ENCODE assay signal across 37 cellular contexts in genomic region chr18:53649621-53650020, GRCh38.
"Had no signal": no experiment of that assay in that cellular context is flagged by ENCODE, and none has a peak within 500 bp of the region (broad histone marks: within the 10 kb centered on the region; RNA-seq: fewer than 3 reads in every experiment).

No MANE protein-coding gene starts in this region.

- DNase-seq: activated B cell treated with CpG ODN at 0.5 μM for 24 hours; activated CD4-positive, alpha-beta memory T cell treated with anti-CD3 and anti-CD28 coated beads, Interleukin-2, amount 10 ng/mL, durations not matched to agents 7 days and 5 days; activated CD4-positive, alpha-beta T cell treated with anti-CD3 and anti-CD28 coated beads for 4 hours; activated CD4-positive, alpha-beta T cell treated with anti-CD3 and anti-CD28 coated beads, Interleukin-2, amount 10 ng/mL, durations not matched to agents 24 days and 14 days; activated CD4-positive, alpha-beta T cell treated with anti-CD3 and anti-CD28 coated beads, Interleukin-2, amount 50 U/mL, for 1 hour; activated CD4-positive, alpha-beta T cell treated with anti-CD3 and anti-CD28 coated beads, Interleukin-2, amount 50 U/mL, for 48 hours; activated CD4-positive, CD25-positive, alpha-beta regulatory T cell treated with anti-CD3 and anti-CD28 coated beads, Interleukin-2, amount 50 U/mL, for 72 hours; activated CD8-positive, alpha-beta memory T cell treated with anti-CD3 and anti-CD28 coated beads for 24 hours; activated CD8-positive, alpha-beta memory T cell treated with anti-CD3 and anti-CD28 coated beads, Interleukin-2, amount 10 ng/mL, durations not matched to agents 7 days and 5 days; activated CD8-positive, alpha-beta memory T cell treated with anti-CD3 and anti-CD28 coated beads, Interleukin-2, amount 50 U/mL, for 48 hours; activated CD8-positive, alpha-beta T cell treated with anti-CD3 and anti-CD28 coated beads, Interleukin-2, amount 10 ng/mL, durations not matched to agents 7 days and 5 days; activated effector memory CD4-positive, alpha-beta T cell treated with Interleukin-2 at 50 U/mL for 16 hours; activated gamma-delta T cell; activated naive CD4-positive, alpha-beta T cell treated with anti-CD3 and anti-CD28 coated beads, Interleukin-2, amount 10 ng/mL, durations not matched to agents 7 days and 5 days; activated naive CD4-positive, alpha-beta T cell treated with Interleukin-2 at 50 U/mL for 16 hours; activated naive CD8-positive, alpha-beta T cell treated with anti-CD3 and anti-CD28 coated beads, Interleukin-2, amount 10 ng/mL, durations not matched to agents 7 days and 5 days; activated naive CD8-positive, alpha-beta T cell treated with anti-CD3 and anti-CD28 coated beads, Interleukin-2, amount 50 U/mL, for 24 hours; activated T-cell treated with anti-CD3 and anti-CD28 coated beads, Interleukin-2, amount 50 U/mL, for 24 hours; activated T-cell treated with anti-CD3 and anti-CD28 coated beads, Interleukin-2, amount 50 U/mL, for 48 hours; amygdala; anterior cingulate cortex; caudate nucleus; cerebellar nuclear complex; T-cell; T-helper 17 cell; T-helper 9 cell had no signal

- H3K4me1 Mint-ChIP-seq: activated B cell treated with CpG ODN at 0.5 μM for 24 hours; activated CD4-positive, alpha-beta memory T cell treated with anti-CD3 and anti-CD28 coated beads, Interleukin-2, amount 10 ng/mL, durations not matched to agents 7 days and 5 days; activated CD4-positive, alpha-beta T cell treated with anti-CD3 and anti-CD28 coated beads, Interleukin-2, amount 10 ng/mL, durations not matched to agents 24 days and 14 days; activated CD8-positive, alpha-beta memory T cell treated with anti-CD3 and anti-CD28 coated beads, Interleukin-2, amount 10 ng/mL, durations not matched to agents 7 days and 5 days; activated naive CD4-positive, alpha-beta T cell treated with anti-CD3 and anti-CD28 coated beads, Interleukin-2, amount 10 ng/mL, durations not matched to agents 7 days and 5 days; activated naive CD4-positive, alpha-beta T cell treated with anti-CD3 and anti-CD28 coated beads, Interleukin-2, amount 50 U/mL, for 24 hours; activated naive CD8-positive, alpha-beta T cell treated with anti-CD3 and anti-CD28 coated beads, Interleukin-2, amount 10 ng/mL, durations not matched to agents 7 days and 5 days; activated naive CD8-positive, alpha-beta T cell treated with anti-CD3 and anti-CD28 coated beads, Interleukin-2, amount 50 U/mL, for 24 hours; brain; central memory CD8-positive, alpha-beta T cell; T-cell; T-helper 17 cell had no signal

- H3K36me3 Mint-ChIP-seq: activated CD8-positive, alpha-beta memory T cell treated with anti-CD3 and anti-CD28 coated beads, Interleukin-2, amount 10 ng/mL, durations not matched to agents 7 days and 5 days; activated naive CD4-positive, alpha-beta T cell treated with anti-CD3 and anti-CD28 coated beads, Interleukin-2, amount 10 ng/mL, durations not matched to agents 7 days and 5 days; activated naive CD4-positive, alpha-beta T cell treated with anti-CD3 and anti-CD28 coated beads, Interleukin-2, amount 50 U/mL, for 24 hours; activated naive CD8-positive, alpha-beta T cell; activated naive CD8-positive, alpha-beta T cell treated with anti-CD3 and anti-CD28 coated beads, Interleukin-2, amount 10 ng/mL, durations not matched to agents 7 days and 5 days; brain; T-cell had no signal

- H3K9me3 Mint-ChIP-seq: activated CD4-positive, alpha-beta T cell treated with anti-CD3 and anti-CD28 coated beads, Interleukin-2, amount 10 ng/mL, durations not matched to agents 24 days and 14 days; activated naive CD4-positive, alpha-beta T cell treated with anti-CD3 and anti-CD28 coated beads, Interleukin-2, amount 50 U/mL, for 24 hours; brain had no signal

- FAIRE-seq: bronchial epithelial cell, TTC549 had no signal

- H3K27ac ChIP-seq: ascending aorta, cardiac muscle cell, VCaP had no signal

- H3K36me3 ChIP-seq: ascending aorta, cardiac muscle cell had no signal

- H3K27me3 Mint-ChIP-seq: activated B cell treated with CpG ODN at 0.5 μM for 24 hours; activated CD4-positive, alpha-beta memory T cell treated with anti-CD3 and anti-CD28 coated beads, Interleukin-2, amount 10 ng/mL, durations not matched to agents 7 days and 5 days; activated CD4-positive, alpha-beta T cell treated with anti-CD3 and anti-CD28 coated beads, Interleukin-2, amount 10 ng/mL, durations not matched to agents 24 days and 14 days; activated CD8-positive, alpha-beta memory T cell treated with anti-CD3 and anti-CD28 coated beads, Interleukin-2, amount 10 ng/mL, durations not matched to agents 7 days and 5 days; activated naive CD4-positive, alpha-beta T cell treated with anti-CD3 and anti-CD28 coated beads, Interleukin-2, amount 10 ng/mL, durations not matched to agents 7 days and 5 days; activated naive CD4-positive, alpha-beta T cell treated with anti-CD3 and anti-CD28 coated beads, Interleukin-2, amount 50 U/mL, for 24 hours; activated naive CD8-positive, alpha-beta T cell; activated naive CD8-positive, alpha-beta T cell treated with anti-CD3 and anti-CD28 coated beads, Interleukin-2, amount 10 ng/mL, durations not matched to agents 7 days and 5 days; activated naive CD8-positive, alpha-beta T cell treated with anti-CD3 and anti-CD28 coated beads, Interleukin-2, amount 50 U/mL, for 24 hours; activated T-cell treated with anti-CD3 and anti-CD28 coated beads, Interleukin-2, amount 50 U/mL, for 24 hours; central memory CD8-positive, alpha-beta T cell; T-cell; T-helper 17 cell had no signal

- H3K27ac Mint-ChIP-seq: activated B cell treated with CpG ODN at 0.5 μM for 24 hours; activated CD4-positive, alpha-beta memory T cell treated with anti-CD3 and anti-CD28 coated beads, Interleukin-2, amount 10 ng/mL, durations not matched to agents 7 days and 5 days; activated CD4-positive, alpha-beta T cell treated with anti-CD3 and anti-CD28 coated beads, Interleukin-2, amount 10 ng/mL, durations not matched to agents 24 days and 14 days; activated CD8-positive, alpha-beta memory T cell treated with anti-CD3 and anti-CD28 coated beads, Interleukin-2, amount 10 ng/mL, durations not matched to agents 7 days and 5 days; activated CD8-positive, alpha-beta T cell treated with anti-CD3 and anti-CD28 coated beads, Interleukin-2, amount 10 ng/mL, durations not matched to agents 7 days and 5 days; activated naive CD4-positive, alpha-beta T cell treated with anti-CD3 and anti-CD28 coated beads, Interleukin-2, amount 10 ng/mL, durations not matched to agents 7 days and 5 days; activated naive CD4-positive, alpha-beta T cell treated with anti-CD3 and anti-CD28 coated beads, Interleukin-2, amount 50 U/mL, for 24 hours; activated naive CD8-positive, alpha-beta T cell; activated naive CD8-positive, alpha-beta T cell treated with anti-CD3 and anti-CD28 coated beads, Interleukin-2, amount 10 ng/mL, durations not matched to agents 7 days and 5 days; activated naive CD8-positive, alpha-beta T cell treated with anti-CD3 and anti-CD28 coated beads, Interleukin-2, amount 50 U/mL, for 24 hours; activated T-cell treated with anti-CD3 and anti-CD28 coated beads, Interleukin-2, amount 50 U/mL, for 24 hours; activated T-helper 2 cell treated with anti-CD3 and anti-CD28 coated beads, Interferon-gamma antibody, Interleukin-2, Interleukin-4, amounts not matched to agents 10 μg/mL and 5 μg/mL and 100 μg/mL, durations not matched to agents 14 hours and 24 hours and 36 hours; brain; T-cell; T-helper 17 cell; T-helper 2 cell treated with Interferon-gamma antibody and Interleukin-4, amounts not matched to agents 5 μg/mL and 100 μg/mL, for 36 hours had no signal

- H3K27me3 ChIP-seq: ascending aorta, cardiac muscle cell had no signal

- H3K4me3 Mint-ChIP-seq: activated B cell treated with CpG ODN at 0.5 μM for 24 hours; activated CD4-positive, alpha-beta memory T cell treated with anti-CD3 and anti-CD28 coated beads, Interleukin-2, amount 10 ng/mL, durations not matched to agents 7 days and 5 days; activated CD4-positive, alpha-beta T cell treated with anti-CD3 and anti-CD28 coated beads, Interleukin-2, amount 10 ng/mL, durations not matched to agents 24 days and 14 days; activated CD8-positive, alpha-beta memory T cell treated with anti-CD3 and anti-CD28 coated beads, Interleukin-2, amount 10 ng/mL, durations not matched to agents 7 days and 5 days; activated CD8-positive, alpha-beta T cell treated with anti-CD3 and anti-CD28 coated beads, Interleukin-2, amount 10 ng/mL, durations not matched to agents 7 days and 5 days; activated naive CD4-positive, alpha-beta T cell treated with anti-CD3 and anti-CD28 coated beads, Interleukin-2, amount 10 ng/mL, durations not matched to agents 7 days and 5 days; activated naive CD4-positive, alpha-beta T cell treated with anti-CD3 and anti-CD28 coated beads, Interleukin-2, amount 50 U/mL, for 24 hours; activated naive CD8-positive, alpha-beta T cell; activated naive CD8-positive, alpha-beta T cell treated with anti-CD3 and anti-CD28 coated beads, Interleukin-2, amount 10 ng/mL, durations not matched to agents 7 days and 5 days; activated naive CD8-positive, alpha-beta T cell treated with anti-CD3 and anti-CD28 coated beads, Interleukin-2, amount 50 U/mL, for 24 hours; activated T-cell treated with anti-CD3 and anti-CD28 coated beads, Interleukin-2, amount 50 U/mL, for 24 hours; brain; central memory CD8-positive, alpha-beta T cell; T-cell; T-helper 17 cell; T-helper 2 cell treated with Interferon-gamma antibody and Interleukin-4, amounts not matched to agents 5 μg/mL and 100 μg/mL, for 36 hours had no signal

- H3K9me3 ChIP-seq: ascending aorta had no signal

- H3K4me3 ChIP-seq: ascending aorta, cardiac muscle cell had no signal

- ATAC-seq: activated CD8-positive, alpha-beta memory T cell treated with anti-CD3 and anti-CD28 coated beads, Interleukin-2, amount 10 ng/mL, durations not matched to agents 7 days and 5 days; activated CD8-positive, alpha-beta T cell treated with anti-CD3 and anti-CD28 coated beads, Interleukin-2, amount 10 ng/mL, durations not matched to agents 7 days and 5 days; activated naive CD8-positive, alpha-beta T cell treated with anti-CD3 and anti-CD28 coated beads, Interleukin-2, amount 50 U/mL, for 24 hours; T-cell; T-helper 17 cell had no signal

- H3K4me1 ChIP-seq: ascending aorta had no signal
